1 cellular context compared by ENCODE assay signal in the genomic region with DNA sequence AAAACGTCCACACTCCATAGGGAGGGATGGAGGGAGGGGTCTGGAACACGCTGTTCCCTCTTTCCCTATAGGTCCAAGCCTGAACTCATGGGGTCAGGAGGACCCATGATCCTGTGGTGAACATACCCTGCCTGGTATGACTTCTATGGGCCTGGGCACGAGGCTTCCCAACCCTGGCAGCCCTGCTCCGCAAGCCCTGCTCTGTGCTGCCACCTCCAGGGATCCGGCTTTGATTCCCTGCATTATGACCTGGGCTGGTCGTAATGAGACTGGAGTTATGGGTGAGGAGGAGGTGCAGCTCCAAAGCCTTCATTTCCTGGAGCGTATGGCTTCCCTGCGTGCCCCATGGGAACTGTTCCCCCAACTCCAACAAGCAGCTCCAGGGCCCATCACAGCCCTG.
TF ChIP-seq lines count a peak whose summit lies in the region.

No MANE protein-coding gene starts in this region.

TF ChIP-seq in K562, 482 proteins besides CTCF, POLR2A, EP300 and RAD21:
- TF ChIP-seq, protein P1, sequence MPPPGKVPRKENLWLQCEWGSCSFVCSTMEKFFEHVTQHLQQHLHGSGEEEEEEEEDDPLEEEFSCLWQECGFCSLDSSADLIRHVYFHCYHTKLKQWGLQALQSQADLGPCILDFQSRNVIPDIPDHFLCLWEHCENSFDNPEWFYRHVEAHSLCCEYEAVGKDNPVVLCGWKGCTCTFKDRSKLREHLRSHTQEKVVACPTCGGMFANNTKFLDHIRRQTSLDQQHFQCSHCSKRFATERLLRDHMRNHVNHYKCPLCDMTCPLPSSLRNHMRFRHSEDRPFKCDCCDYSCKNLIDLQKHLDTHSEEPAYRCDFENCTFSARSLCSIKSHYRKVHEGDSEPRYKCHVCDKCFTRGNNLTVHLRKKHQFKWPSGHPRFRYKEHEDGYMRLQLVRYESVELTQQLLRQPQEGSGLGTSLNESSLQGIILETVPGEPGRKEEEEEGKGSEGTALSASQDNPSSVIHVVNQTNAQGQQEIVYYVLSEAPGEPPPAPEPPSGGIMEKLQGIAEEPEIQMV (tag; conservative IDR thresholded peaks at IDR 0.05; ENCODE audit: low read depth), result no peak
- TF ChIP-seq NCOR1 (IDR thresholded peaks at IDR 0.05), result no peak
- no peak for TF ChIP-seq HNRNPLL (IDR thresholded peaks at IDR 0.05; ENCODE audit: low read depth, low read length, poor library complexity, severe bottlenecking)
- no peak for TF ChIP-seq SNAPC5 (CRISPR knock-in tag; IDR thresholded peaks at IDR 0.05)
- no peak for TF ChIP-seq TEAD4 (IDR thresholded peaks at IDR 0.05; ENCODE audit: low read length)
- no peak for TF ChIP-seq TEAD4 (CRISPR knock-in tag; IDR thresholded peaks at IDR 0.05; ENCODE audit: borderline replicate concordance)
- TF ChIP-seq BMI1 (IDR thresholded peaks at IDR 0.05; ENCODE audit: low read length), result no peak
- no peak for TF ChIP-seq MEF2D (tag; conservative IDR thresholded peaks at IDR 0.05; ENCODE audit: low read depth)
TF ChIP-seq in K562: peak in this region for 0.
